Comparison of ENCODE assay signal across 22 cellular contexts in the genomic region with DNA sequence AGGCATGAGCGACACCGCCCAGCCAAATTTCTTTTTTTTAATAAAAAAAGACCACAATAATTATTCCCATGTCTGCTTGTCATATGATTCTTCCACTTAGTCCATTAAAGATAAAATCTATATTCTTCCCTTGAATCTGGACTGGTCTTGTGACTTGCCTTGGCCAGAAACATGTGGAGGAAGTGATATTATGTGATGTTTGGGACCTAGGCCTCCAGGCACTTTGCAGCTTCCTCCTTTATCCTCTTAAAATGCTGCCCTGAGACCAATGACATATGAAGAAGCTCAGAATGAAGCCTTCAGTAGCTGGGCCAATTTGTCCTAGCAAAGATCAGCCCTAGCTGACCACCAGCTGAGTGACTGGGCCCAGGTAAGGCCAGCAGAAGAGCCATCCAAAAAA.
"Had no signal": no experiment of that assay in that cellular context is flagged by ENCODE, and none has a peak within 500 bp of the region (broad histone marks: within the 10 kb centered on the region; RNA-seq: fewer than 3 reads in every experiment).

No MANE protein-coding gene starts in this region.

- H3K4me3 ChIP-seq: ascending aorta, body of pancreas, Peyer's patch, SJCRH30 had no signal

- H3K27me3 ChIP-seq: ascending aorta, body of pancreas, Peyer's patch, SJCRH30 had no signal

- H3K4me3 Mint-ChIP-seq: activated CD4-positive, alpha-beta memory T cell treated with anti-CD3 and anti-CD28 coated beads, Interleukin-2, amount 10 ng/mL, durations not matched to agents 7 days and 5 days; activated CD4-positive, alpha-beta T cell treated with anti-CD3 and anti-CD28 coated beads for 36 hours; activated naive CD8-positive, alpha-beta T cell treated with anti-CD3 and anti-CD28 coated beads, Interleukin-2, amount 50 U/mL, for 24 hours; T-helper 1 cell treated with Interleukin-12 subunit alpha and Interleukin-12 subunit beta and Interleukin-4 antibody, amounts not matched to agents 30 μg/mL and 1 μg/mL, for 36 hours had no signal

- H3K9me3 ChIP-seq: ascending aorta, body of pancreas, Peyer's patch, SJCRH30 had no signal

- H3K27me3 Mint-ChIP-seq: activated CD4-positive, alpha-beta memory T cell treated with anti-CD3 and anti-CD28 coated beads, Interleukin-2, amount 10 ng/mL, durations not matched to agents 7 days and 5 days; activated CD4-positive, alpha-beta T cell treated with anti-CD3 and anti-CD28 coated beads for 36 hours; activated naive CD8-positive, alpha-beta T cell treated with anti-CD3 and anti-CD28 coated beads, Interleukin-2, amount 50 U/mL, for 24 hours had no signal

- H3K27ac ChIP-seq: ascending aorta, KMS-11, Peyer's patch, RWPE1, SJCRH30 had no signal

- DNase-seq: activated CD4-positive, alpha-beta memory T cell treated with anti-CD3 and anti-CD28 coated beads, Interleukin-2, amount 10 ng/mL, durations not matched to agents 7 days and 5 days; activated CD4-positive, alpha-beta T cell treated with anti-CD3 and anti-CD28 coated beads for 36 hours; activated CD4-positive, alpha-beta T cell treated with anti-CD3 and anti-CD28 coated beads, Interleukin-2, amount 50 U/mL, for 1 hour; activated naive CD8-positive, alpha-beta T cell treated with anti-CD3 and anti-CD28 coated beads, Interleukin-2, amount 50 U/mL, for 24 hours; activated T-cell treated with anti-CD3 and anti-CD28 coated beads for 4 hours; amniotic stem cell; central memory CD4-positive, alpha-beta T cell; MM.1S; NCI-H1105; NCI-H1436; NCI-H1694 treated with DMSO at 0.1 percent for 48 hours; NCI-H226; NCI-H526; NK-92 treated with Interleukin-12 subunit alpha and Interleukin-12 subunit beta, amount 100 ng/mL, for 24 hours; Peyer's patch; Right ventricle myocardium superior; SJCRH30 had no signal

- H3K36me3 ChIP-seq: ascending aorta, Peyer's patch, SJCRH30 had no signal

- H3K4me1 ChIP-seq: ascending aorta, Peyer's patch, SJCRH30 had no signal

- H3K27ac Mint-ChIP-seq: activated CD4-positive, alpha-beta memory T cell treated with anti-CD3 and anti-CD28 coated beads, Interleukin-2, amount 10 ng/mL, durations not matched to agents 7 days and 5 days; activated CD4-positive, alpha-beta T cell treated with anti-CD3 and anti-CD28 coated beads for 36 hours; activated naive CD8-positive, alpha-beta T cell treated with anti-CD3 and anti-CD28 coated beads, Interleukin-2, amount 50 U/mL, for 24 hours; T-helper 1 cell treated with Interleukin-12 subunit alpha and Interleukin-12 subunit beta and Interleukin-4 antibody, amounts not matched to agents 30 μg/mL and 1 μg/mL, for 36 hours had no signal

- H3K4me1 Mint-ChIP-seq: activated CD4-positive, alpha-beta memory T cell treated with anti-CD3 and anti-CD28 coated beads, Interleukin-2, amount 10 ng/mL, durations not matched to agents 7 days and 5 days had no signal
